Comparison of ENCODE assay signal across 1 cellular context in the genomic region with DNA sequence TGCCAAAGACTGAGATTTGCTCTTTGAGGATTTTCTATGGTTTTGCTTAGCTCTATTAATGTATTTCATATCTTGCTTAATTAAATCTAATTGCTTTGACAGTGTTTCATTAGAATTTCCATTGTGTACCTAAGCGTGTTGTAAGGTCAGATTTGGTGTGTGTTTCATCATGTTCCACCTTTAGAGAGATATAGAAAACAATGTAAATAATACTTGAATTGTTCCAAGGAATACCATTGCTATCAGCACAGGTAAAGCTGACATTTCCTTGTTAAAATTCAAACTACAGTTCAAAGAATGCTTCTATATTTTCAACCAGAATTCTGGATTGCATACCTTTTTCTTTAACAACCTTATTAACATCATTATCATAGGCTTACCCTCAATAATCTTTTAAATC.
TF ChIP-seq lines count a peak whose summit lies in the region.

No MANE protein-coding gene starts in this region.

TF ChIP-seq in WTC11, 78 proteins besides CTCF, POLR2A, EP300 and RAD21 (continued from another document):
- TF ChIP-seq ARID4B (CRISPR knock-in tag; IDR thresholded peaks at IDR 0.05; ENCODE audit: borderline replicate concordance): no peak
- no peak for TF ChIP-seq TEAD1 (CRISPR knock-in tag; IDR thresholded peaks at IDR 0.05)
- TF ChIP-seq ZNF232 (CRISPR knock-in tag; IDR thresholded peaks at IDR 0.05): no peak
- TF ChIP-seq JUN (CRISPR knock-in tag; IDR thresholded peaks at IDR 0.05): no peak
- TF ChIP-seq HMGA2 (CRISPR knock-in tag; IDR thresholded peaks at IDR 0.05): no peak
- no peak for TF ChIP-seq ZNF416 (CRISPR knock-in tag; IDR thresholded peaks at IDR 0.05)
- no peak for TF ChIP-seq ZNF423 (CRISPR knock-in tag; IDR thresholded peaks at IDR 0.05)
- no peak for TF ChIP-seq USF1 (CRISPR knock-in tag; IDR thresholded peaks at IDR 0.05)
- no peak for TF ChIP-seq SP1 (CRISPR knock-in tag; conservative IDR thresholded peaks at IDR 0.05)
- TF ChIP-seq, protein P1, sequence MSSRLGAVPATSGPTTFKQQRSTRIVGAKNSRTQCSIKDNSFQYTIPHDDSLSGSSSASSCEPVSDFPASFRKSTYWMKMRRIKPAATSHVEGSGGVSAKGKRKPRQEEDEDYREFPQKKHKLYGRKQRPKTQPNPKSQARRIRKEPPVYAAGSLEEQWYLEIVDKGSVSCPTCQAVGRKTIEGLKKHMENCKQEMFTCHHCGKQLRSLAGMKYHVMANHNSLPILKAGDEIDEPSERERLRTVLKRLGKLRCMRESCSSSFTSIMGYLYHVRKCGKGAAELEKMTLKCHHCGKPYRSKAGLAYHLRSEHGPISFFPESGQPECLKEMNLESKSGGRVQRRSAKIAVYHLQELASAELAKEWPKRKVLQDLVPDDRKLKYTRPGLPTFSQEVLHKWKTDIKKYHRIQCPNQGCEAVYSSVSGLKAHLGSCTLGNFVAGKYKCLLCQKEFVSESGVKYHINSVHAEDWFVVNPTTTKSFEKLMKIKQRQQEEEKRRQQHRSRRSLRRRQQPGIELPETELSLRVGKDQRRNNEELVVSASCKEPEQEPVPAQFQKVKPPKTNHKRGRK (CRISPR knock-in tag; IDR thresholded peaks at IDR 0.05; ENCODE audit: borderline replicate concordance): no peak
- TF ChIP-seq ZNF425 (CRISPR knock-in tag; conservative IDR thresholded peaks at IDR 0.05): no peak
- no peak for TF ChIP-seq KAT7 (CRISPR knock-in tag; IDR thresholded peaks at IDR 0.05; ENCODE audit: borderline replicate concordance)
- no peak for TF ChIP-seq ESRRA (CRISPR knock-in tag; IDR thresholded peaks at IDR 0.05; ENCODE audit: borderline replicate concordance)
- TF ChIP-seq, protein P2, sequence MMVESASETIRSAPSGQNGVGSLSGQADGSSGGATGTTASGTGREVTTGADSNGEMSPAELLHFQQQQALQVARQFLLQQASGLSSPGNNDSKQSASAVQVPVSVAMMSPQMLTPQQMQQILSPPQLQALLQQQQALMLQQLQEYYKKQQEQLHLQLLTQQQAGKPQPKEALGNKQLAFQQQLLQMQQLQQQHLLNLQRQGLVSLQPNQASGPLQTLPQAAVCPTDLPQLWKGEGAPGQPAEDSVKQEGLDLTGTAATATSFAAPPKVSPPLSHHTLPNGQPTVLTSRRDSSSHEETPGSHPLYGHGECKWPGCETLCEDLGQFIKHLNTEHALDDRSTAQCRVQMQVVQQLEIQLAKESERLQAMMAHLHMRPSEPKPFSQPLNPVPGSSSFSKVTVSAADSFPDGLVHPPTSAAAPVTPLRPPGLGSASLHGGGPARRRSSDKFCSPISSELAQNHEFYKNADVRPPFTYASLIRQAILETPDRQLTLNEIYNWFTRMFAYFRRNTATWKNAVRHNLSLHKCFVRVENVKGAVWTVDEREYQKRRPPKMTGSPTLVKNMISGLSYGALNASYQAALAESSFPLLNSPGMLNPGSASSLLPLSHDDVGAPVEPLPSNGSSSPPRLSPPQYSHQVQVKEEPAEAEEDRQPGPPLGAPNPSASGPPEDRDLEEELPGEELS (CRISPR knock-in tag; IDR thresholded peaks at IDR 0.05): no peak
- no peak for TF ChIP-seq ATF1 (CRISPR knock-in tag; IDR thresholded peaks at IDR 0.05)
- TF ChIP-seq JAZF1 (CRISPR knock-in tag; IDR thresholded peaks at IDR 0.05): no peak
